In genomic region chr7:99095698-99096097, GRCh38 we compare ENCODE assay signal across 13 cellular contexts. TPM values are rescaled to one million over a fixed set of nuclear protein-coding genes. Genes with fewer than 3 reads are reported as not detected.
DNase-seq lines count a peak whose midpoint lies in the region; ATAC-seq and TF ChIP-seq lines count a peak whose summit lies in the region.
"Had no signal": no experiment of that assay in that cellular context is flagged by ENCODE, and none has a peak within 500 bp of the region (broad histone marks: within the 10 kb centered on the region; RNA-seq: fewer than 3 reads in every experiment).

No MANE protein-coding gene starts in this region.

- H3K9me3 ChIP-seq in right atrium auricular region (peaks cover 0 to 6% of the 10 kb centered on the region in 2 donors), uterus (no peaks in the 10 kb centered on the region)
- H3K9me3 ChIP-seq: SJCRH30 had no signal

- TF ChIP-seq CTCF in right atrium auricular region (IDR thresholded peaks at IDR 0.05) (no peak), uterus (IDR thresholded peaks at IDR 0.05) (no peak)

- H3K36me3 ChIP-seq in right atrium auricular region (no peaks in the 10 kb centered on the region), uterus (no peaks in the 10 kb centered on the region)
- H3K36me3 ChIP-seq: SJCRH30 had no signal

- no peak for ATAC-seq in HG03280 (IDR thresholded peaks at IDR 0.05; ENCODE audit: unreplicated experiment)
- ATAC-seq: activated CD8-positive, alpha-beta T cell treated with anti-CD3 and anti-CD28 coated beads for 36 hours had no signal

- no peaks in the 10 kb centered on the region for H3K27me3 ChIP-seq in right atrium auricular region
- H3K27me3 ChIP-seq in uterus = no peaks in the 10 kb centered on the region
- H3K27me3 ChIP-seq: SJCRH30 had no signal

- H3K27ac ChIP-seq in right atrium auricular region = peak overlapping the region; percentile 73 to 76
- H3K27ac ChIP-seq in uterus = peak overlapping the region; percentile 8 to 23
- H3K27ac ChIP-seq: 22Rv1, SJCRH30 had no signal

- DNase-seq in DMS 273 (lab: John Stamatoyannopoulos, UW; ENCODE audit: unreplicated experiment) (peak; percentile 50), DMS 273 treated with DMSO at 0.1 percent for 48 hours (lab: John Stamatoyannopoulos, UW) (no peak), right atrium auricular region (ENCODE audit: low spot score) (no peak), pons (ENCODE audit: low spot score) (peak; percentile 19), uterus (no peak), NOMO-1 treated with dmso at 0.1 percent for 144 hours (lab: John Stamatoyannopoulos, UW; ENCODE audit: unreplicated experiment) (no peak)
- DNase-seq in stimulated activated CD4-positive, alpha-beta T cell treated with anti-CD3 and anti-CD28 coated beads, Interleukin-2, amount 100 ng/mL, for 48 hours = no peak
- DNase-seq: activated CD8-positive, alpha-beta T cell treated with anti-CD3 and anti-CD28 coated beads for 36 hours; activated effector memory CD4-positive, alpha-beta T cell treated with anti-CD3 and anti-CD28 coated beads, Interleukin-2, amount 50 U/mL, for 16 hours; occipital lobe had no signal

- intact Hi-C loops in uterus (cut with DNase I; ENCODE audit: low total_unique reads) = no loop called here

- TF ChIP-seq POLR2A in uterus (IDR thresholded peaks at IDR 0.05) = no peak

- H3K4me1 ChIP-seq in right atrium auricular region (peaks cover 0 to 23% of the 10 kb centered on the region in 2 donors), uterus (no peaks in the 10 kb centered on the region)
- H3K4me1 ChIP-seq: SJCRH30 had no signal

- H3K4me3 ChIP-seq in right atrium auricular region = no peak overlapping the region
- H3K4me3 ChIP-seq in uterus = no peak overlapping the region
- H3K4me3 ChIP-seq: SJCRH30 had no signal

RNA-seq across cellular contexts. Expression of gene SMURF1, which starts 48.2 kb away (rescaled TPM):
- total RNA-seq in right atrium auricular region (10 to 100 TPM in 1 of 2 donors, 1 to 10 TPM in 1; 9.0 to 14.3 TPM), uterus (10 to 100 TPM; 14.4 to 39.5 (median 26.2) TPM)

Comparison
In these comparisons a context has a peak if more than half of its experiments do, and no peak if none do; other contexts are left out.
1. DNase-seq: peak in DMS 273 (single experiment) and pons (single experiment); none in DMS 273 treated with DMSO at 0.1 percent for 48 hours (single experiment), right atrium auricular region (single experiment), uterus (0 of 2), NOMO-1 treated with dmso at 0.1 percent for 144 hours (single experiment) and stimulated activated CD4-positive, alpha-beta T cell treated with anti-CD3 and anti-CD28 coated beads, Interleukin-2, amount 100 ng/mL, for 48 hours (0 of 2).